Comparison of ENCODE assay signal across 21 cellular contexts in the genomic region with DNA sequence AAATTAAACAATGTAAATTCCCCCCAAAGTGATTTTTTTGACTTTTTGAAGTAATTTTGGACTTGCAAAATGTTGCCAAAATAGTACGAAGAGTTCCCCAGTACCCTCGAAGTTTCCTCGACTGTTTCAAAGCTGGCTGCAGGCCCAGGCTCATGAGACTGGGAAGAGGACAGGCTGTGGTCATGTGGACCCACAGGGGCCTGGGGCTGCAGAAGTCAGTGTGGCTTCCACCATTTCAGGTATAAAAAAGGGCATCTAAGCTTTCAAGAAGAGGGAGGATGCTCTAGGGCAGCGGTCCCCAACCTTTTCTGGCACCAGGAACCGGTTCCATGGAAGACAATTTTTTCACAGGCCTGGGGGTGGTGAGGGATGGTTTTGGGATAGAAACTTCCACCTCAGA.
A peak's percentile ranks its signal among the peaks of the same experiment; 100 is the strongest.
DNase-seq lines count a peak whose midpoint lies in the region; ATAC-seq, FAIRE-seq and TF ChIP-seq lines count a peak whose summit lies in the region.
"Had no signal": no experiment of that assay in that cellular context is flagged by ENCODE, and none has a peak within 500 bp of the region (broad histone marks: within the 10 kb centered on the region; RNA-seq: fewer than 3 reads in every experiment).

No MANE protein-coding gene starts in this region.

- no peak for FAIRE-seq in kidney (lab: Jason Lieb, UNC)
- FAIRE-seq: D721Med, GM12891, GM18507 had no signal

- ATAC-seq in Right ventricle myocardium superior (ENCODE audit: poor library complexity) (no peak), left lung (no peak)
- ATAC-seq: GM23338, HCT116 had no signal

- H3K36me3 ChIP-seq in right atrium auricular region (peaks cover 78% of the 10 kb centered on the region), kidney (ENCODE audit: control insufficient read depth in 1 of 2, insufficient read depth in 2 of 2, low read length in 2 of 2) (peaks cover 44 to 52% of the 10 kb centered on the region in 2 donors), left lung (peaks cover 0 to 100% of the 10 kb centered on the region in 2 donors)

- H3K4me1 ChIP-seq in right atrium auricular region (no peaks in the 10 kb centered on the region), kidney (ENCODE audit: control insufficient read depth in 1 of 2, insufficient read depth in 1 of 2, low read depth in 1 of 2, low read length in 2 of 2) (no peaks in the 10 kb centered on the region), left lung (no peaks in the 10 kb centered on the region)

- intact Hi-C loops in Right ventricle myocardium superior (cut with DNase I), result no loop called here
- intact Hi-C loops in kidney (cut with DNase I), result no loop called here
- intact Hi-C loops in posterior vena cava (cut with DNase I), result loop anchor here in 1 of 2 donors (5.0 kb wide), 1 partner anchor 162 kb away; no protein-coding TSS in a partner anchor
- intact Hi-C loops in left lung (cut with DNase I), result no loop called here

- H3K27me3 ChIP-seq in right atrium auricular region, result no peaks in the 10 kb centered on the region
- no peaks in the 10 kb centered on the region for H3K27me3 ChIP-seq in left lung

- no peak overlapping the region for H3K27ac ChIP-seq in right atrium auricular region
- H3K27ac ChIP-seq in kidney (ENCODE audit: low read depth in 2 of 2, low read length in 2 of 2), result no peak overlapping the region
- no peak overlapping the region for H3K27ac ChIP-seq in left lung
- H3K27ac ChIP-seq: C4-2B had no signal

- H3K9ac ChIP-seq in kidney (ENCODE audit: low read length in 2 of 2), result no peak overlapping the region

- H3K9me3 ChIP-seq in right atrium auricular region (no peaks in the 10 kb centered on the region), kidney (ENCODE audit: control insufficient read depth in 1 of 2, low read length in 2 of 2) (no peaks in the 10 kb centered on the region), left lung (no peaks in the 10 kb centered on the region)

- peak; percentile 14 for DNase-seq in Right ventricle myocardium superior
- DNase-seq in right atrium auricular region (ENCODE audit: low spot score), result no peak
- DNase-seq in kidney, result peak; percentile 71
- DNase-seq in posterior vena cava (ENCODE audit: low spot score), result peak; percentile 36
- no peak for DNase-seq in NCI-H1105 (lab: John Stamatoyannopoulos, UW)
- no peak for DNase-seq in NCI-H510A treated with DMSO at 0.1 percent for 48 hours (lab: John Stamatoyannopoulos, UW)
- no peak for DNase-seq in left lung
- DNase-seq: AML-193, IMR-90, NCI-H1048, NCI-H1436 treated with DMSO at 0.1 percent for 48 hours, NCI-H2171, NCI-H774, OCI-M1, SIG-M5 had no signal

- H3K4me3 ChIP-seq in right atrium auricular region, result no peak overlapping the region
- H3K4me3 ChIP-seq in kidney (ENCODE audit: low read length in 2 of 2), result no peak overlapping the region
- H3K4me3 ChIP-seq in left lung, result no peak overlapping the region
- H3K4me3 ChIP-seq: GM23338 had no signal

- TF ChIP-seq CTCF in right atrium auricular region (IDR thresholded peaks at IDR 0.05), result no peak
- no peak for TF ChIP-seq CTCF in kidney (IDR thresholded peaks at IDR 0.05; ENCODE audit: borderline replicate concordance, extremely low read depth, insufficient read depth)
- no peak for TF ChIP-seq CTCF in left lung (IDR thresholded peaks at IDR 0.05)

Comparison
In these comparisons a context has a peak if more than half of its experiments do, and no peak if none do; other contexts are left out.
1. DNase-seq: peak in Right ventricle myocardium superior (single experiment), kidney (single experiment) and posterior vena cava (single experiment); none in right atrium auricular region (single experiment), NCI-H1105 (single experiment), NCI-H510A treated with DMSO at 0.1 percent for 48 hours (single experiment) and left lung (0 of 2).